ENCODE assay signal across 10 cellular contexts in genomic region chr12:39467432-39467870, GRCh38. TPM values are rescaled to one million over a fixed set of nuclear protein-coding genes. Genes with fewer than 3 reads are reported as not detected.
DNase-seq lines count a peak whose midpoint lies in the region; ATAC-seq and TF ChIP-seq lines count a peak whose summit lies in the region.
"Had no signal": no experiment of that assay in that cellular context is flagged by ENCODE, and none has a peak within 500 bp of the region (broad histone marks: within the 10 kb centered on the region; RNA-seq: fewer than 3 reads in every experiment).

No MANE protein-coding gene starts in this region.

- H3K79me2 ChIP-seq in OCI-LY3 (ENCODE audit: low read length), result no peaks in the 10 kb centered on the region

- TF ChIP-seq POLR2A in sigmoid colon (IDR thresholded peaks at IDR 0.05), result no peak

- no peak for TF ChIP-seq EP300 in sigmoid colon (IDR thresholded peaks at IDR 0.05)

- H3K4me1 ChIP-seq in OCI-LY3 (ENCODE audit: low read length) (peaks cover 9% of the 10 kb centered on the region), sigmoid colon (no peaks in the 10 kb centered on the region)
- H3K4me1 ChIP-seq: A549 had no signal

- DNase-seq in activated CD4-positive, CD25-positive, alpha-beta regulatory T cell (lab: John Stamatoyannopoulos, UW), result no peak
- peak; percentile 54 for DNase-seq in HCEC 1CT
- no peak for DNase-seq in natural killer cell treated with Interleukin-12 subunit alpha and Interleukin-12 subunit beta and Interleukin-15 and Interleukin-18, amount 100 ng/mL, for 72 hours (ENCODE audit: low spot score)
- no peak for DNase-seq in glomerular visceral epithelial cell (ENCODE audit: extremely low spot score)
- no peak for DNase-seq in sigmoid colon
- DNase-seq in activated gamma-delta T cell (lab: John Stamatoyannopoulos, UW), result no peak

- peak overlapping the region; percentile 26 for H3K4me2 ChIP-seq in OCI-LY3 (ENCODE audit: low read length)
- H3K4me2 ChIP-seq: A549 had no signal

- H3K4me3 Mint-ChIP-seq in natural killer cell treated with Interleukin-12 subunit alpha and Interleukin-12 subunit beta and Interleukin-15 and Interleukin-18, amount 100 ng/mL, for 72 hours, result peak overlapping the region; percentile 52

- no peaks in the 10 kb centered on the region for H3K27me3 Mint-ChIP-seq in natural killer cell treated with Interleukin-12 subunit alpha and Interleukin-12 subunit beta and Interleukin-15 and Interleukin-18, amount 100 ng/mL, for 72 hours

- H3K36me3 ChIP-seq in OCI-LY3 (replicated peaks; ENCODE audit: low read depth, low read length) (no peaks in the 10 kb centered on the region), sigmoid colon (no peaks in the 10 kb centered on the region)

- H4K20me1 ChIP-seq in OCI-LY3 (ENCODE audit: insufficient read depth, low read length), result no peaks in the 10 kb centered on the region

- peaks cover 7 to 9% of the 10 kb centered on the region in 2 donors for H3K4me1 Mint-ChIP-seq in natural killer cell treated with Interleukin-12 subunit alpha and Interleukin-12 subunit beta and Interleukin-15 and Interleukin-18, amount 100 ng/mL, for 72 hours (ENCODE audit: low read depth in 2 of 2)

- no peak overlapping the region for H3K9ac ChIP-seq in OCI-LY3 (ENCODE audit: low read length)

- intact Hi-C loops in sigmoid colon (cut with DNase I), result no loop called here

- H2AFZ ChIP-seq in OCI-LY3 (ENCODE audit: low read depth, low read length), result peak overlapping the region; percentile 56

- H3K4me3 ChIP-seq in OCI-LY3 (ENCODE audit: low read length) (0 out of 2 replicates have a peak overlapping the region, but pooled peaks have one; percentile 10), sigmoid colon (no peak overlapping the region)
- H3K4me3 ChIP-seq: A549 had no signal

- H3K9me3 Mint-ChIP-seq in natural killer cell treated with Interleukin-12 subunit alpha and Interleukin-12 subunit beta and Interleukin-15 and Interleukin-18, amount 100 ng/mL, for 72 hours, result no peaks in the 10 kb centered on the region

- H3K9me3 ChIP-seq in OCI-LY3 (ENCODE audit: insufficient read depth, low read length) (no peaks in the 10 kb centered on the region), sigmoid colon (no peaks in the 10 kb centered on the region)
- H3K9me3 ChIP-seq: A549 had no signal

- ATAC-seq in activated CD4-positive, CD25-positive, alpha-beta regulatory T cell treated with anti-CD3 and anti-CD28 coated beads, Interleukin-2, amount 50 U/mL, for 24 hours, result peak; percentile 94 to 97
- peak; percentile 80 to 93 for ATAC-seq in natural killer cell treated with Interleukin-12 subunit alpha and Interleukin-12 subunit beta and Interleukin-15 and Interleukin-18, amount 100 ng/mL, for 72 hours
- ATAC-seq: A549, esophagus mucosa had no signal

- H3K27me3 ChIP-seq in OCI-LY3 (ENCODE audit: low read depth, low read length) (no peaks in the 10 kb centered on the region), sigmoid colon (no peaks in the 10 kb centered on the region)

- no peaks in the 10 kb centered on the region for H3K36me3 Mint-ChIP-seq in natural killer cell treated with Interleukin-12 subunit alpha and Interleukin-12 subunit beta and Interleukin-15 and Interleukin-18, amount 100 ng/mL, for 72 hours

- H3K27ac Mint-ChIP-seq in natural killer cell treated with Interleukin-12 subunit alpha and Interleukin-12 subunit beta and Interleukin-15 and Interleukin-18, amount 100 ng/mL, for 72 hours, result peak overlapping the region; percentile 58 to 83

- TF ChIP-seq CTCF in OCI-LY3 (IDR thresholded peaks at IDR 0.05; ENCODE audit: low read depth, low read length) (no peak), sigmoid colon (IDR thresholded peaks at IDR 0.05) (no peak)

- H3K27ac ChIP-seq in OCI-LY3 (ENCODE audit: low read length) (no peak overlapping the region), sigmoid colon (no peak overlapping the region)
- H3K27ac ChIP-seq: A549 had no signal

RNA-seq across cellular contexts. Expression of gene KIF21A, which starts 24.5 kb away (rescaled TPM):
- total RNA-seq in natural killer cell treated with Interleukin-12 subunit alpha and Interleukin-12 subunit beta and Interleukin-15 and Interleukin-18, amount 100 ng/mL, for 72 hours, result 10 to 100 TPM; 20.3 to 34.6 TPM
- total RNA-seq in sigmoid colon, result 10 to 100 TPM; 12.0 to 23.9 (median 17.3) TPM
- 10 to 100 TPM in 2 of 3 donors, 1 to 10 TPM in 1; 9.3 to 19.0 (median 10.8) TPM for polyA plus RNA-seq in sigmoid colon
